Comparison of ENCODE assay signal across 8 cellular contexts in genomic region chr12:120902846-120903381, GRCh38. TPM values are rescaled to one million over a fixed set of nuclear protein-coding genes. Genes with fewer than 3 reads are reported as not detected.
DNase-seq lines count a peak whose midpoint lies in the region; ATAC-seq, FAIRE-seq and TF ChIP-seq lines count a peak whose summit lies in the region.

No MANE protein-coding gene starts in this region.

- peak; percentile 7; the same call in 2 of the 3 replicates for ATAC-seq in SK-N-SH treated with all-trans-retinoic acid at 6 μM for 48 hours
- no peak for ATAC-seq in gastrocnemius medialis
- ATAC-seq in HG03097 (IDR thresholded peaks at IDR 0.05; ENCODE audit: low FRiP score, unreplicated experiment) = no peak
- ATAC-seq in sciatic nerve = no peak

- H3K27me3 ChIP-seq in gastrocnemius medialis = no peaks in the 10 kb centered on the region

- peak overlapping the region; percentile 91 to 98 (median 94) for H3K27ac ChIP-seq in gastrocnemius medialis

- H3K36me3 ChIP-seq in gastrocnemius medialis = no peaks in the 10 kb centered on the region

- peak; percentile 68 for FAIRE-seq in GM12891 (lab: Jason Lieb, UNC)

- TF ChIP-seq CTCF in fibroblast of pulmonary artery (IDR thresholded peaks at IDR 0.05; ENCODE audit: low read length, missing control alignments) (no peak), gastrocnemius medialis (IDR thresholded peaks at IDR 0.05 in 4 of 5, conservative IDR thresholded peaks at IDR 0.05 in 1 of 5) (no peak)

- in situ Hi-C loops in gastrocnemius medialis (cut with MboI; ENCODE audit: low sequenced_read_pairs in 4 of 4) = no loop called here

- intact Hi-C loops in gastrocnemius medialis (cut with DNase I; ENCODE audit: low total_unique reads) = loop anchor here (5.0 to 10.0 kb wide), 4 partner anchors 51 to 608 kb away; partner anchors contain the start of genes ACADS, POP5, RNU4-1 and RNU4-2
- intact Hi-C loops in sciatic nerve (cut with DNase I) = no loop called here

- peaks cover 33 to 36% of the 10 kb centered on the region in 2 donors for H3K4me1 ChIP-seq in gastrocnemius medialis

- H3K9me3 ChIP-seq in gastrocnemius medialis = no peaks in the 10 kb centered on the region

- DNase-seq in GM12891 (ENCODE audit: insufficient read length, low spot score) (no peak), fibroblast of pulmonary artery (ENCODE audit: low read depth) (no peak), gastrocnemius medialis (no peak), sciatic nerve (ENCODE audit: low spot score) (no peak), NCI-H2081 treated with DMSO at 0.1 percent for 48 hours (lab: John Stamatoyannopoulos, UW) (no peak)
- DNase-seq in activated CD4-positive, CD25-positive, alpha-beta regulatory T cell treated with anti-CD3 and anti-CD28 coated beads, Interleukin-2, amount 50 U/mL, for 72 hours = no peak

- H3K4me3 ChIP-seq in fibroblast of pulmonary artery (replicated peaks; ENCODE audit: low read depth, low read length) (peak overlapping the region; percentile 86), gastrocnemius medialis (peak overlapping the region; percentile 68 to 98 (median 91))

- no peak for TF ChIP-seq POLR2A in GM12891 (IDR thresholded peaks at IDR 0.05; ENCODE audit: low read depth, low read length)
- no peak for TF ChIP-seq POLR2A in gastrocnemius medialis (IDR thresholded peaks at IDR 0.05)

TF ChIP-seq in GM12891, 5 proteins besides CTCF, POLR2A, EP300 and RAD21:
- TF ChIP-seq TAF1 (IDR thresholded peaks at IDR 0.05; ENCODE audit: low read depth, low read length) (no peak), PAX5 (IDR thresholded peaks at IDR 0.05; ENCODE audit: insufficient read depth, low read length, severe bottlenecking) (no peak), SPI1 (IDR thresholded peaks at IDR 0.05; ENCODE audit: low read depth, low read length) (no peak), POU2F2 (IDR thresholded peaks at IDR 0.05; ENCODE audit: low read depth, low read length) (no peak), POLR2AphosphoS5 (IDR thresholded peaks at IDR 0.05; ENCODE audit: low read depth, low read length) (no peak)

TF ChIP-seq in SK-N-SH treated with all-trans-retinoic acid at 6 μM for 48 hours, 23 proteins besides CTCF, POLR2A, EP300 and RAD21:
- no peak for TF ChIP-seq ZNF8 (CRISPR knock-in tag; IDR thresholded peaks at IDR 0.05)
- TF ChIP-seq PATZ1 (CRISPR knock-in tag; IDR thresholded peaks at IDR 0.05; ENCODE audit: borderline replicate concordance) = no peak
- no peak for TF ChIP-seq PPARA (CRISPR knock-in tag; IDR thresholded peaks at IDR 0.05; ENCODE audit: borderline replicate concordance)
- TF ChIP-seq GLIS3 (CRISPR knock-in tag; IDR thresholded peaks at IDR 0.05) = no peak
- TF ChIP-seq CSDC2 (CRISPR knock-in tag; IDR thresholded peaks at IDR 0.05) = no peak
- TF ChIP-seq ARNTL (CRISPR knock-in tag; IDR thresholded peaks at IDR 0.05; ENCODE audit: borderline replicate concordance, low read depth) = no peak
- TF ChIP-seq TCF4 (CRISPR knock-in tag; IDR thresholded peaks at IDR 0.05; ENCODE audit: borderline replicate concordance) = no peak
- TF ChIP-seq ZFP30 (CRISPR knock-in tag; IDR thresholded peaks at IDR 0.05) = no peak

RNA-seq across cellular contexts. Expression of gene SPPL3, which starts 1.2 kb away (rescaled TPM):
- 11.1 TPM for polyA plus RNA-seq in GM12891 (2012; ENCODE audit: low read depth, missing spikeins)
- total RNA-seq in gastrocnemius medialis (10 to 100 TPM; 10.1 to 21.3 (median 10.6) TPM), sciatic nerve (58.5 TPM)
